12 cellular contexts compared by ENCODE assay signal in genomic region chr20:16004108-16004854, GRCh38.
A peak's percentile ranks its signal among the peaks of the same experiment; 100 is the strongest.
DNase-seq lines count a peak whose midpoint lies in the region; ATAC-seq and TF ChIP-seq lines count a peak whose summit lies in the region.
"Had no signal": no experiment of that assay in that cellular context is flagged by ENCODE, and none has a peak within 500 bp of the region (broad histone marks: within the 10 kb centered on the region; RNA-seq: fewer than 3 reads in every experiment).

No MANE protein-coding gene starts in this region.

- peak overlapping the region; percentile 90 for H3K27ac ChIP-seq in HUES48 (ENCODE audit: low read depth, low read length)
- no peak overlapping the region for H3K27ac ChIP-seq in heart left ventricle

- H3K27me3 Mint-ChIP-seq in progenitor cell of endocrine pancreas: no peaks in the 10 kb centered on the region

- no peak overlapping the region for H3K9ac ChIP-seq in HUES48 (ENCODE audit: low read depth, low read length)

- H3K36me3 ChIP-seq in HUES48 (ENCODE audit: control insufficient read depth, insufficient read depth, low read length): no peaks in the 10 kb centered on the region
- no peaks in the 10 kb centered on the region for H3K36me3 ChIP-seq in heart left ventricle

- peaks cover under 1% of the 10 kb centered on the region for H3K36me3 Mint-ChIP-seq in progenitor cell of endocrine pancreas (ENCODE audit: insufficient read depth)

- ATAC-seq in heart left ventricle: peak; percentile 83 to 97 (median 95)
- no peak for ATAC-seq in HG03175 (IDR thresholded peaks at IDR 0.05; ENCODE audit: unreplicated experiment)

- peak overlapping the region; percentile 89 for H3K27ac Mint-ChIP-seq in progenitor cell of endocrine pancreas

- H3K4me3 Mint-ChIP-seq in progenitor cell of endocrine pancreas (ENCODE audit: low read depth): no peak overlapping the region

- WGBS in heart left ventricle, 4 donors: 40 to 50% (median 43%) methylated on average over 17 to 18 of the region's 18 CpGs

- no peak for TF ChIP-seq POLR2A in heart left ventricle (IDR thresholded peaks at IDR 0.05)

- H3K9me3 Mint-ChIP-seq in progenitor cell of endocrine pancreas (ENCODE audit: low read depth): peaks cover under 1% of the 10 kb centered on the region

- TF ChIP-seq CTCF in heart left ventricle (IDR thresholded peaks at IDR 0.05) (no peak), progenitor cell of endocrine pancreas (IDR thresholded peaks at IDR 0.05; ENCODE audit: unreplicated experiment) (no peak)

- H3K4me1 ChIP-seq in HUES48 (ENCODE audit: control insufficient read depth, insufficient read depth, low read length) (peaks cover 29% of the 10 kb centered on the region), heart left ventricle (peaks cover 0 to 7% (median 0%) of the 10 kb centered on the region in 12 donors)

- H3K27me3 ChIP-seq in HUES48 (ENCODE audit: control insufficient read depth, insufficient read depth, low read length) (no peaks in the 10 kb centered on the region), heart left ventricle (no peaks in the 10 kb centered on the region)

- peaks cover 22% of the 10 kb centered on the region for H3K4me1 Mint-ChIP-seq in progenitor cell of endocrine pancreas (ENCODE audit: low read depth)

- H3K9me3 ChIP-seq in HUES48 (ENCODE audit: control insufficient read depth, insufficient read depth, low read length): no peaks in the 10 kb centered on the region
- H3K9me3 ChIP-seq in heart left ventricle: peaks cover 0 to 7% (median 0%) of the 10 kb centered on the region in 12 donors

- intact Hi-C loops in heart left ventricle (cut with DNase I): loop anchor here in 1 of 10 donors (10.0 kb wide), 1 partner anchor 101 kb away; no protein-coding TSS in a partner anchor

- H3K4me3 ChIP-seq in HUES48 (ENCODE audit: low read depth, low read length) (no peak overlapping the region), heart left ventricle (no peak overlapping the region)

- DNase-seq in NCI-H510A treated with DMSO at 0.1 percent for 48 hours (lab: John Stamatoyannopoulos, UW): peak; percentile 17
- DNase-seq in heart left ventricle: peak; percentile 15 to 67 (median 37)
- DNase-seq in progenitor cell of endocrine pancreas (ENCODE audit: low spot score, unreplicated experiment): peak; percentile 23
- DNase-seq in activated CD4-positive, alpha-beta T cell treated with anti-CD3 and anti-CD28 coated beads for 1 hour: no peak
- no peak for DNase-seq in medulla oblongata (ENCODE audit: extremely low spot score)
- DNase-seq: DMS 273 treated with DMSO at 0.1 percent for 48 hours, NCI-H1092 treated with DMSO at 0.1 percent for 48 hours, NCI-H1694, NCI-H446 treated with DMSO at 0.1 percent for 48 hours, SIG-M5 had no signal

Comparison
In these comparisons a context has a peak if more than half of its experiments do, and no peak if none do; other contexts are left out.
1. DNase-seq: peak in NCI-H510A treated with DMSO at 0.1 percent for 48 hours (single experiment), heart left ventricle (5 of 5) and progenitor cell of endocrine pancreas (single experiment); none in activated CD4-positive, alpha-beta T cell treated with anti-CD3 and anti-CD28 coated beads for 1 hour (single experiment) and medulla oblongata (single experiment).